ENCODE assay signal across 1 cellular context in genomic region chr18:74589021-74589420, GRCh38.
TF ChIP-seq lines count a peak whose summit lies in the region.

No MANE protein-coding gene starts in this region.

TF ChIP-seq in HepG2, 621 proteins besides CTCF, POLR2A, EP300 and RAD21 (continued from another document):
- TF ChIP-seq MAFK (conservative IDR thresholded peaks at IDR 0.05 in 1 of 2, IDR thresholded peaks at IDR 0.05 in 1 of 2; ENCODE audit: low read length in 2 of 2) (peak; percentile 61 to 68), MAFF (IDR thresholded peaks at IDR 0.05; ENCODE audit: low read depth, low read length) (peak; percentile 48), NR2F2 (IDR thresholded peaks at IDR 0.05; ENCODE audit: borderline replicate concordance, low read depth) (no peak), ZNF589 (CRISPR knock-in tag; conservative IDR thresholded peaks at IDR 0.05) (no peak), CEBPB (IDR thresholded peaks at IDR 0.05; ENCODE audit: borderline replicate concordance, low read depth, low read length) (peak; percentile 41; the same call in 1 of the 2 replicates), ZNF770 (CRISPR knock-in tag; IDR thresholded peaks at IDR 0.05) (no peak), ZNF614 (CRISPR knock-in tag; IDR thresholded peaks at IDR 0.05; ENCODE audit: borderline replicate concordance) (no peak)
